In genomic region chrX:49190783-49191032, GRCh38 we compare ENCODE assay signal across 8 cellular contexts. TPM values are rescaled to one million over a fixed set of nuclear protein-coding genes. Genes with fewer than 3 reads are reported as not detected.
DNase-seq lines count a peak whose midpoint lies in the region; ATAC-seq and TF ChIP-seq lines count a peak whose summit lies in the region.

No MANE protein-coding gene starts in this region.

- H3K27me3 Mint-ChIP-seq in CD14-positive monocyte (ENCODE audit: low read depth in 3 of 3) = peaks cover 0 to 8% (median 0%) of the 10 kb centered on the region in 3 donors

- ATAC-seq in GM19023 (IDR thresholded peaks at IDR 0.05; ENCODE audit: unreplicated experiment) = no peak

- H3K27me3 ChIP-seq in ectodermal cell (ENCODE audit: control insufficient read depth, insufficient read depth, low read length, poor library complexity, severe bottlenecking) (no peaks in the 10 kb centered on the region), neuron (ENCODE audit: insufficient read depth, low read length) (no peaks in the 10 kb centered on the region)

- peaks cover 0 to 2% of the 10 kb centered on the region in 2 donors for H3K36me3 Mint-ChIP-seq in CD14-positive monocyte

- no peak overlapping the region for H2AFZ ChIP-seq in neuron (ENCODE audit: low read depth, low read length)

- TF ChIP-seq CTCF in CD14-positive monocyte (IDR thresholded peaks at IDR 0.05) (no peak), NB4 (IDR thresholded peaks at IDR 0.05; ENCODE audit: low read depth, low read length) (no peak)

- H3K36me3 ChIP-seq in ectodermal cell (ENCODE audit: control insufficient read depth, insufficient read depth, low read length) = no peaks in the 10 kb centered on the region
- H3K36me3 ChIP-seq in neuron (ENCODE audit: insufficient read depth, low read length) = no peaks in the 10 kb centered on the region

- H3K4me3 ChIP-seq in NB4 (ENCODE audit: low read depth, low read length) = peak overlapping the region; percentile 50
- peak overlapping the region; percentile 23 for H3K4me3 ChIP-seq in ectodermal cell (ENCODE audit: insufficient read depth, low read depth, low read length)
- peak overlapping the region; percentile 46 for H3K4me3 ChIP-seq in neuron (ENCODE audit: low read length)

- H3K27ac ChIP-seq in ectodermal cell (ENCODE audit: insufficient read depth, low read depth, low read length, poor library complexity, severe bottlenecking) = no peak overlapping the region

- TF ChIP-seq POLR2A in NB4 (IDR thresholded peaks at IDR 0.05; ENCODE audit: extremely low read depth, insufficient read length) = peak; percentile 28

- H3K27ac Mint-ChIP-seq in CD14-positive monocyte = peak overlapping the region; percentile 86 to 96 (median 92)

- peaks cover 41% of the 10 kb centered on the region for H3K4me1 Mint-ChIP-seq in CD14-positive monocyte

- no peak for DNase-seq in CD14-positive monocyte (ENCODE audit: low spot score)
- DNase-seq in NB4 (ENCODE audit: low read depth) = no peak
- no peak for DNase-seq in GM03348 (ENCODE audit: low spot score)
- no peak for DNase-seq in medulla oblongata (ENCODE audit: extremely low spot score)
- no peak for DNase-seq in HK-2 (ENCODE audit: unreplicated experiment)

- peaks cover 0 to 10% (median 6%) of the 10 kb centered on the region in 7 donors for H3K9me3 Mint-ChIP-seq in CD14-positive monocyte

- WGBS in ectodermal cell, 2 experiments = 0% methylated on average over 7 of the region's 7 CpGs

- peak overlapping the region; percentile 56 to 76 for H3K4me3 Mint-ChIP-seq in CD14-positive monocyte

- H3K4me1 ChIP-seq in ectodermal cell (ENCODE audit: control insufficient read depth, insufficient read depth, low read length) (peaks cover 12% of the 10 kb centered on the region), neuron (ENCODE audit: insufficient read depth, low read length) (no peaks in the 10 kb centered on the region)

- H3K9me3 ChIP-seq in ectodermal cell (ENCODE audit: control insufficient read depth, low read length) (no peaks in the 10 kb centered on the region), neuron (ENCODE audit: low read length) (no peaks in the 10 kb centered on the region)

- intact Hi-C loops in CD14-positive monocyte (cut with micrococcal nuclease) = no loop called here

RNA-seq across cellular contexts. Expression of gene PRICKLE3, which starts 4.5 kb away (rescaled TPM):
- 1 to 10 TPM; 4.4 to 5.4 TPM for polyA plus RNA-seq in CD14-positive monocyte
- polyA plus RNA-seq in ectodermal cell (2013, experiment 1 of 4) = 7.9 TPM
- 7.3 TPM for polyA plus RNA-seq in ectodermal cell (2013, experiment 2 of 4)
- polyA plus RNA-seq in ectodermal cell (2013, experiment 3 of 4) = 7.7 TPM
- polyA plus RNA-seq in ectodermal cell (2013, experiment 4 of 4) = 8.5 TPM

RNA-seq across cellular contexts. Expression of gene SYP, which starts 9.3 kb away (rescaled TPM):
- under 1 TPM; 0.27 to 0.68 TPM for polyA plus RNA-seq in CD14-positive monocyte
- polyA plus RNA-seq in ectodermal cell (2013, experiment 1 of 4) = 1.3 TPM
- polyA plus RNA-seq in ectodermal cell (2013, experiment 2 of 4) = 0.69 TPM
- 0.80 TPM for polyA plus RNA-seq in ectodermal cell (2013, experiment 3 of 4)
- 1.7 TPM for polyA plus RNA-seq in ectodermal cell (2013, experiment 4 of 4)

RNA-seq across cellular contexts. Expression of gene PLP2, which starts 19.0 kb away (rescaled TPM):
- 100 to 1,000 TPM; 280 to 374 TPM for polyA plus RNA-seq in CD14-positive monocyte
- 2.4 TPM for polyA plus RNA-seq in ectodermal cell (2013, experiment 1 of 4)
- 2.4 TPM for polyA plus RNA-seq in ectodermal cell (2013, experiment 2 of 4)
- 2.9 TPM for polyA plus RNA-seq in ectodermal cell (2013, experiment 3 of 4)
- 3.0 TPM for polyA plus RNA-seq in ectodermal cell (2013, experiment 4 of 4)

RNA-seq across cellular contexts. Expression of gene MAGIX, which starts 28.1 kb away (rescaled TPM):
- polyA plus RNA-seq in CD14-positive monocyte = 1 to 10 TPM; 1.1 to 2.0 TPM
- polyA plus RNA-seq in ectodermal cell (2013, experiment 1 of 4) = 1.1 TPM
- polyA plus RNA-seq in ectodermal cell (2013, experiment 2 of 4) = 0.71 TPM
- 0.64 TPM for polyA plus RNA-seq in ectodermal cell (2013, experiment 3 of 4)
- polyA plus RNA-seq in ectodermal cell (2013, experiment 4 of 4) = 0.57 TPM

RNA-seq across cellular contexts. Expression of gene CACNA1F, which starts 42.4 kb away (rescaled TPM):
- polyA plus RNA-seq in CD14-positive monocyte = not detected
- polyA plus RNA-seq in ectodermal cell (2013, experiment 1 of 4) = 0.98 TPM
- 1.5 TPM for polyA plus RNA-seq in ectodermal cell (2013, experiment 2 of 4)
- polyA plus RNA-seq in ectodermal cell (2013, experiment 3 of 4) = 1.7 TPM
- polyA plus RNA-seq in ectodermal cell (2013, experiment 4 of 4) = 1.3 TPM
